ENCODE assay signal across 8 cellular contexts in the genomic region with DNA sequence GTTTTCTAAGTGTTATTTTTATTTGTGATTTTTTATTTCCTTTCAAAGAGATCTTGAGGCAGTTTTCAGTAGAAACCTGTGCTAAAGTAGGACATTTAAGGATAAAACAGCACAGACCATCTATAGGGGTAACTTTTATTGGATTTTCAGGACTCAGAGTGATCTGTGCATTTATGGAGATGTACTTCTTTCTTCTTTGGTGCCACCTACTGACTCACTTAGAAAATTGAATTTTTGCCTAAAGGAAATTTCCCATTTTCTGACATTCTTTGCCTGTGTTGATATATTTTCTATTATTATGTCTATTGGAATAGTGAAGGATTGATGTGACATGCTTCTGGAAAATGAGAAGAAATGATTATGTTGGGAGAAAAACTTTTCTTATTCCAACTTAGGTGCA.
A peak's percentile ranks its signal among the peaks of the same experiment; 100 is the strongest.
DNase-seq lines count a peak whose midpoint lies in the region; ATAC-seq, FAIRE-seq and TF ChIP-seq lines count a peak whose summit lies in the region.

No MANE protein-coding gene starts in this region.

- intact Hi-C loops in CD8-positive, alpha-beta T cell (cut with DNase I, micrococcal nuclease), result no loop called here

- no peaks in the 10 kb centered on the region for H3K9me3 ChIP-seq in CD8-positive, alpha-beta T cell (ENCODE audit: low read length)

- no peak overlapping the region for H3K27ac ChIP-seq in VCaP
- no peak overlapping the region for H3K27ac ChIP-seq in CD8-positive, alpha-beta T cell (ENCODE audit: low read depth, low read length)

- peak; percentile 26 for DNase-seq in D341Med (ENCODE audit: low spot score)
- peak; percentile 24 for DNase-seq in HTR-8/SVneo (ENCODE audit: insufficient read length, low spot score)
- peak; percentile 12 for DNase-seq in kidney glomerular epithelial cell (lab: John Stamatoyannopoulos, UW)
- DNase-seq in GDM1 (lab: John Stamatoyannopoulos, UW), result no peak
- DNase-seq in activated T-cell treated with anti-CD3 and anti-CD28 coated beads for 4 hours, result no peak
- no peak for DNase-seq in CD8-positive, alpha-beta T cell

- no peak for FAIRE-seq in HTR-8/SVneo (lab: Jason Lieb, UNC)

- H3K36me3 ChIP-seq in CD8-positive, alpha-beta T cell (ENCODE audit: insufficient read depth, low read length), result no peaks in the 10 kb centered on the region

- CTCF ChIA-PET in CD8-positive, alpha-beta T cell (lab: Charles Lee), result no interaction called here

- peaks cover 22% of the 10 kb centered on the region for H3K27me3 Mint-ChIP-seq in CD8-positive, alpha-beta T cell (ENCODE audit: low read depth)

- H3K4me1 Mint-ChIP-seq in CD8-positive, alpha-beta T cell (ENCODE audit: low read depth), result no peaks in the 10 kb centered on the region

- H3K27ac Mint-ChIP-seq in CD8-positive, alpha-beta T cell, result no peak overlapping the region

- TF ChIP-seq CTCF in VCaP (conservative IDR thresholded peaks at IDR 0.05), result peak; percentile 68
- no peak for TF ChIP-seq CTCF in CD8-positive, alpha-beta T cell (IDR thresholded peaks at IDR 0.05)

- no peak overlapping the region for H3K4me3 Mint-ChIP-seq in CD8-positive, alpha-beta T cell

- H3K4me3 ChIP-seq in CD8-positive, alpha-beta T cell (ENCODE audit: low read depth, low read length), result no peak overlapping the region

- no peak for ATAC-seq in HG02610 (IDR thresholded peaks at IDR 0.05; ENCODE audit: unreplicated experiment)
- ATAC-seq in CD8-positive, alpha-beta T cell, result no peak

- POLR2A ChIA-PET in CD8-positive, alpha-beta T cell (lab: Charles Lee), result no interaction called here

- H3K4me1 ChIP-seq in CD8-positive, alpha-beta T cell (ENCODE audit: insufficient read depth, low read length), result no peaks in the 10 kb centered on the region

- H3K9me3 Mint-ChIP-seq in CD8-positive, alpha-beta T cell, result no peaks in the 10 kb centered on the region

- no peaks in the 10 kb centered on the region for H3K36me3 Mint-ChIP-seq in CD8-positive, alpha-beta T cell

- H3K27me3 ChIP-seq in CD8-positive, alpha-beta T cell (ENCODE audit: insufficient read depth, low read length), result no peaks in the 10 kb centered on the region

Comparison
In these comparisons a context has a peak if more than half of its experiments do, and no peak if none do; other contexts are left out.
1. DNase-seq: peak in D341Med (single experiment), HTR-8/SVneo (single experiment) and kidney glomerular epithelial cell (single experiment); none in GDM1 (single experiment), activated T-cell treated with anti-CD3 and anti-CD28 coated beads for 4 hours (single experiment) and CD8-positive, alpha-beta T cell (0 of 7).